10 cellular contexts compared by ENCODE assay signal in genomic region chr6:30612687-30613248, GRCh38. TPM values are rescaled to one million over a fixed set of nuclear protein-coding genes. Genes with fewer than 3 reads are reported as not detected.
DNase-seq lines count a peak whose midpoint lies in the region; ATAC-seq and TF ChIP-seq lines count a peak whose summit lies in the region.
"Had no signal": no experiment of that assay in that cellular context is flagged by ENCODE, and none has a peak within 500 bp of the region (broad histone marks: within the 10 kb centered on the region; RNA-seq: fewer than 3 reads in every experiment).

No MANE protein-coding gene starts in this region.

- H3K36me3 ChIP-seq in cardiac muscle cell (peaks cover 22% of the 10 kb centered on the region), upper lobe of right lung (peaks cover 31% of the 10 kb centered on the region)

- H3K9me3 Mint-ChIP-seq in activated naive CD4-positive, alpha-beta T cell treated with anti-CD3 and anti-CD28 coated beads, Interleukin-2, amount 50 U/mL, for 72 hours, result no peaks in the 10 kb centered on the region

- H3K27ac Mint-ChIP-seq in activated naive CD4-positive, alpha-beta T cell treated with anti-CD3 and anti-CD28 coated beads, Interleukin-2, amount 50 U/mL, for 72 hours, result peak overlapping the region; percentile 19 to 98

- DNase-seq in cardiac muscle cell (ENCODE audit: low read depth in 1 of 2, low spot score in 1 of 2) (peak in 1 of 2 donors; percentile 59), Right ventricle myocardium inferior (ENCODE audit: missing footprints) (no peak), kidney tubule cell (ENCODE audit: low spot score) (peak; percentile 84), upper lobe of right lung (no peak), cerebellum (ENCODE audit: low spot score) (no peak), SW480 (ENCODE audit: low spot score) (no peak)
- no peak for DNase-seq in activated naive CD4-positive, alpha-beta T cell treated with anti-CD3 and anti-CD28 coated beads, Interleukin-2, amount 50 U/mL, for 72 hours (ENCODE audit: low spot score in 2 of 2)
- DNase-seq: activated CD4-positive, alpha-beta T cell treated with anti-CD3 and anti-CD28 coated beads for 48 hours; GF-D8 had no signal

- intact Hi-C loops in Right ventricle myocardium inferior (cut with DNase I) (loop anchor here (5.0 kb wide), 2 partner anchors 40 to 125 kb away; partner anchors contain the start of genes ABCF1 and HLA-E), upper lobe of right lung (cut with DNase I) (no loop called here)

- ATAC-seq in Right ventricle myocardium inferior, result no peak
- no peak for ATAC-seq in activated naive CD4-positive, alpha-beta T cell treated with anti-CD3 and anti-CD28 coated beads, Interleukin-2, amount 50 U/mL, for 72 hours
- ATAC-seq in upper lobe of right lung, result no peak
- ATAC-seq in GM21717 (IDR thresholded peaks at IDR 0.05; ENCODE audit: unreplicated experiment), result no peak

- H3K4me3 ChIP-seq in cardiac muscle cell (no peak overlapping the region), upper lobe of right lung (no peak overlapping the region)

- peaks cover 13% of the 10 kb centered on the region for H3K4me1 ChIP-seq in cardiac muscle cell (ENCODE audit: low read depth)
- peaks cover 30% of the 10 kb centered on the region for H3K4me1 ChIP-seq in upper lobe of right lung

- H3K9me3 ChIP-seq in cardiac muscle cell (ENCODE audit: low read depth) (no peaks in the 10 kb centered on the region), upper lobe of right lung (no peaks in the 10 kb centered on the region)

- H3K27ac ChIP-seq in cardiac muscle cell (peak overlapping the region; percentile 99), upper lobe of right lung (peak overlapping the region; percentile 20)

- H3K36me3 Mint-ChIP-seq in activated naive CD4-positive, alpha-beta T cell treated with anti-CD3 and anti-CD28 coated beads, Interleukin-2, amount 50 U/mL, for 72 hours, result peaks cover 68 to 70% of the 10 kb centered on the region in 2 donors

- H3K27me3 ChIP-seq in cardiac muscle cell, result no peaks in the 10 kb centered on the region
- H3K27me3 ChIP-seq in upper lobe of right lung, result no peaks in the 10 kb centered on the region

- no peak for TF ChIP-seq CTCF in cardiac muscle cell (IDR thresholded peaks at IDR 0.05; ENCODE audit: low read depth, low read length)
- TF ChIP-seq CTCF in upper lobe of right lung (IDR thresholded peaks at IDR 0.05), result no peak

RNA-seq across cellular contexts. Expression of gene PPP1R10, which starts 4.3 kb away (rescaled TPM):
- total RNA-seq in cardiac muscle cell (47.3 and 65.6 TPM in 2 replicates), Right ventricle myocardium inferior (33.5 TPM), upper lobe of right lung (68.3 TPM), cerebellum (26.9 TPM)
- 42.4 and 42.9 TPM in 2 replicates for polyA plus RNA-seq in cardiac muscle cell
- total RNA-seq in activated naive CD4-positive, alpha-beta T cell treated with anti-CD3 and anti-CD28 coated beads, Interleukin-2, amount 50 U/mL, for 72 hours, result 10 to 100 TPM; 92.1 to 96.8 TPM

RNA-seq across cellular contexts. Expression of gene MRPS18B, which starts 4.9 kb away (rescaled TPM):
- 54.4 and 58.2 TPM in 2 replicates for total RNA-seq in cardiac muscle cell
- polyA plus RNA-seq in cardiac muscle cell, result 107 and 120 TPM in 2 replicates
- total RNA-seq in Right ventricle myocardium inferior, result 129 TPM
- 100 to 1,000 TPM in 1 of 2 donors, 10 to 100 TPM in 1; 99.8 to 100 TPM for total RNA-seq in activated naive CD4-positive, alpha-beta T cell treated with anti-CD3 and anti-CD28 coated beads, Interleukin-2, amount 50 U/mL, for 72 hours
- total RNA-seq in upper lobe of right lung, result 48.9 TPM
- total RNA-seq in cerebellum, result 51.7 TPM

RNA-seq across cellular contexts. Expression of gene ATAT1, which starts 13.9 kb away (rescaled TPM):
- total RNA-seq in cardiac muscle cell, result 11.2 and 18.3 TPM in 2 replicates
- 17.3 and 18.0 TPM in 2 replicates for polyA plus RNA-seq in cardiac muscle cell
- 1.9 TPM for total RNA-seq in Right ventricle myocardium inferior
- 10 to 100 TPM; 14.5 to 15.1 TPM for total RNA-seq in activated naive CD4-positive, alpha-beta T cell treated with anti-CD3 and anti-CD28 coated beads, Interleukin-2, amount 50 U/mL, for 72 hours
- 7.8 TPM for total RNA-seq in upper lobe of right lung
- 58.2 TPM for total RNA-seq in cerebellum

RNA-seq across cellular contexts. Expression of gene C6orf136, which starts 34.2 kb away (rescaled TPM):
- total RNA-seq in cardiac muscle cell (27.5 and 28.5 TPM in 2 replicates), Right ventricle myocardium inferior (54.1 TPM), upper lobe of right lung (22.8 TPM), cerebellum (8.4 TPM)
- 31.7 and 40.1 TPM in 2 replicates for polyA plus RNA-seq in cardiac muscle cell
- total RNA-seq in activated naive CD4-positive, alpha-beta T cell treated with anti-CD3 and anti-CD28 coated beads, Interleukin-2, amount 50 U/mL, for 72 hours, result 10 to 100 TPM; 20.5 to 81.5 TPM

RNA-seq across cellular contexts. Expression of gene ABCF1, which starts 41.5 kb away (rescaled TPM):
- total RNA-seq in cardiac muscle cell (54.4 and 61.9 TPM in 2 replicates), Right ventricle myocardium inferior (39.5 TPM), upper lobe of right lung (42.5 TPM), cerebellum (15.4 TPM)
- 52.5 and 54.6 TPM in 2 replicates for polyA plus RNA-seq in cardiac muscle cell
- 10 to 100 TPM; 84.7 to 91.3 TPM for total RNA-seq in activated naive CD4-positive, alpha-beta T cell treated with anti-CD3 and anti-CD28 coated beads, Interleukin-2, amount 50 U/mL, for 72 hours
